9 cellular contexts compared by ENCODE assay signal in genomic region chr13:48158290-48158689, GRCh38.
DNase-seq lines count a peak whose midpoint lies in the region; ATAC-seq and TF ChIP-seq lines count a peak whose summit lies in the region.
"Had no signal": no experiment of that assay in that cellular context is flagged by ENCODE, and none has a peak within 500 bp of the region (broad histone marks: within the 10 kb centered on the region; RNA-seq: fewer than 3 reads in every experiment).

No MANE protein-coding gene starts in this region.

- H3K36me3 Mint-ChIP-seq in MCF 10A (ENCODE audit: insufficient read depth, unreplicated experiment), result peaks cover 7% of the 10 kb centered on the region

- H3K27me3 Mint-ChIP-seq in MCF 10A (ENCODE audit: insufficient read depth, unreplicated experiment), result no peaks in the 10 kb centered on the region

- H3K9me3 Mint-ChIP-seq in MCF 10A (ENCODE audit: unreplicated experiment), result no peaks in the 10 kb centered on the region

- no peaks in the 10 kb centered on the region for H3K36me3 ChIP-seq in breast epithelium
- H3K36me3 ChIP-seq: tibial nerve had no signal

- no peak for TF ChIP-seq POLR2A in breast epithelium (IDR thresholded peaks at IDR 0.05)

- no peaks in the 10 kb centered on the region for H3K27me3 ChIP-seq in breast epithelium
- H3K27me3 ChIP-seq: tibial nerve had no signal

- peak overlapping the region; percentile 85 for H3K27ac Mint-ChIP-seq in MCF 10A (ENCODE audit: low read depth, unreplicated experiment)

- POLR2A ChIA-PET in MCF 10A (lab: Yijun Ruan, JAX), result interaction anchor here (0.6 to 5.9 kb wide), 9 partner anchors 11 to 330 kb away, joined by 3 to 54 read pairs (median 4); partner anchors contain the start of gene ITM2B
- POLR2A ChIA-PET in HEK293T (lab: Yijun Ruan, JAX), result no interaction called here

- CTCF ChIA-PET in MCF 10A (lab: Yijun Ruan, JAX) (no interaction called here), HEK293T (lab: Yijun Ruan, JAX) (interaction anchor here (0.7 kb wide), 1 partner anchor 484 kb away, joined by 4 read pairs; no protein-coding TSS in a partner anchor)

- no peak for DNase-seq in MCF 10A (ENCODE audit: unreplicated experiment)
- no peak for DNase-seq in breast epithelium (ENCODE audit: low spot score in 2 of 2)
- peak; percentile 50 for DNase-seq in NCI-H1694 (lab: John Stamatoyannopoulos, UW)
- DNase-seq in ureter (ENCODE audit: low spot score), result peak; percentile 60
- no peak for DNase-seq in medulla oblongata (ENCODE audit: extremely low spot score)
- no peak for DNase-seq in HEK293T (ENCODE audit: extremely low spot score)

- peaks cover 47% of the 10 kb centered on the region for H3K4me1 Mint-ChIP-seq in MCF 10A (ENCODE audit: insufficient read depth, unreplicated experiment)

- H3K4me3 Mint-ChIP-seq in MCF 10A (ENCODE audit: unreplicated experiment), result no peak overlapping the region

- BruUV-seq in MCF 10A (replicated peaks; lab: Mats Ljungman, UMichigan), result no TSS peak

- H3K4me1 ChIP-seq in breast epithelium, result no peaks in the 10 kb centered on the region

- H3K9me3 ChIP-seq in breast epithelium, result no peaks in the 10 kb centered on the region
- H3K9me3 ChIP-seq: tibial nerve had no signal

- no peak overlapping the region for H3K4me3 ChIP-seq in breast epithelium
- H3K4me3 ChIP-seq: tibial nerve had no signal

- TF ChIP-seq CTCF in MCF 10A (IDR thresholded peaks at IDR 0.05; ENCODE audit: unreplicated experiment) (no peak), breast epithelium (IDR thresholded peaks at IDR 0.05) (no peak)

- peak overlapping the region in 1 of 2 donors; percentile 58 for H3K27ac ChIP-seq in breast epithelium

- intact Hi-C loops in MCF 10A (cut with micrococcal nuclease) (loop anchor here (5.0 kb wide), 1 partner anchor 54 kb away; no protein-coding TSS in a partner anchor), breast epithelium (cut with DNase I; ENCODE audit: low total_unique reads) (no loop called here)

- ATAC-seq in esophagus mucosa (peak; percentile 67), HG03469 (IDR thresholded peaks at IDR 0.05; ENCODE audit: unreplicated experiment) (no peak)

TF ChIP-seq in HEK293T, 16 proteins besides CTCF, POLR2A, EP300 and RAD21:
- TF ChIP-seq FOXK2 (IDR thresholded peaks at IDR 0.05), result no peak
- TF ChIP-seq HDGF (IDR thresholded peaks at IDR 0.05; ENCODE audit: borderline replicate concordance), result no peak
- no peak for TF ChIP-seq FOXM1 (IDR thresholded peaks at IDR 0.05; ENCODE audit: borderline replicate concordance)
- TF ChIP-seq SUZ12 (IDR thresholded peaks at IDR 0.05), result no peak
- no peak for TF ChIP-seq BHLHE40 (IDR thresholded peaks at IDR 0.05; ENCODE audit: borderline replicate concordance)
- TF ChIP-seq SP1 (IDR thresholded peaks at IDR 0.05), result no peak
- TF ChIP-seq ARNT (IDR thresholded peaks at IDR 0.05), result no peak
TF ChIP-seq in HEK293T: peak in this region for 0.

Comparison
In these comparisons a context has a peak if more than half of its experiments do, and no peak if none do; other contexts are left out.
1. DNase-seq: peak in NCI-H1694 (single experiment) and ureter (single experiment); none in MCF 10A (single experiment), breast epithelium (0 of 2), medulla oblongata (single experiment) and HEK293T (single experiment).